Comparison of ENCODE assay signal across 8 cellular contexts in the genomic region with DNA sequence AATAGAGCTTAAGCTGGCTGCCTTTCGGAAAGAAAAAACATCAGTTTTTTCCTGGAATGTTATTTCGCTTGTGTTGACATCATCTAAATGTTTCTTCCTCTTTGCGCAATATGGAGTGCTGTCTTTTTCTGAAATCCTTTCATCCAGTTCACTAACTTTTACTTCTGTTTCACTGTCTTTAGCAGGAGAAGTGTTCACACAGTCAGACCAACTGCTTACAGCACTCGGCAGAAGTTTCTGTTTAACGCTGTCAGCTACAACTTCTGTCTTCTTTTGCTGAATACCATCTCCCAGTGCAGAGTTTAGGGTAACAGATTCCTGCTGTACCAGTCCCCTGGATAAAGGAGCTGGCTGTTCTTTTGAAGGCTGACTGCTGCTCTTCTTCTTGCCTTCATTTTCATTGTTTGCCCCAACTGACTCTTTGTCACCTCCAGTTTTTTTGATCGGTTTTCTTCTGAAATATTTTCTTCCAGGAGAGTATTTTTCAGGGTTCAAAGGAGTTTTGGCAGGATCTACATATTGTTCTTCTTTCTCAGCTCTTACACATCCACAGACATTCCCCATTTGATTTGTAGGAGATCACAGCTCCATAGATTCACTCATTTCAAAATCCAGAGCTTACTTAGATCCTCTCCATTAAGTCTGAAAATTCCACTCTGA. TPM values are rescaled to one million over a fixed set of nuclear protein-coding genes. Genes with fewer than 3 reads are reported as not detected.
DNase-seq lines count a peak whose midpoint lies in the region; ATAC-seq and TF ChIP-seq lines count a peak whose summit lies in the region.

No MANE protein-coding gene starts in this region.

- DNase-seq in AG10803 (ENCODE audit: low read depth) (peak; percentile 89), Panc1 (ENCODE audit: low read depth, low spot score) (no peak), fibroblast of gingiva (ENCODE audit: low read depth) (peak; percentile 88), osteocyte (ENCODE audit: extremely low spot score, unreplicated experiment) (no peak), HAP-1 (ENCODE audit: low spot score in 2 of 2) (no peak)
- no peak for DNase-seq in CD8-positive, alpha-beta T cell
- no peak for DNase-seq in effector CD8-positive, alpha-beta T cell (lab: John Stamatoyannopoulos, UW)

- H3K4me1 ChIP-seq in Panc1 (ENCODE audit: control insufficient read depth, insufficient read depth, low read length) (peaks cover 54% of the 10 kb centered on the region), HAP-1 (peaks cover 34% of the 10 kb centered on the region)
- H3K4me1 ChIP-seq in CD8-positive, alpha-beta T cell (ENCODE audit: insufficient read depth, low read length) = no peaks in the 10 kb centered on the region

- peak overlapping the region; percentile 59 for H3K4me3 ChIP-seq in AG10803 (ENCODE audit: low read length)
- H3K4me3 ChIP-seq in Panc1 (ENCODE audit: low read depth in 2 of 2, low read length in 2 of 2) = peak overlapping the region in 1 of 2 experiments; percentile 41; a peak in 2 of 4 replicates
- no peak overlapping the region for H3K4me3 ChIP-seq in CD8-positive, alpha-beta T cell (ENCODE audit: low read depth, low read length)
- H3K4me3 ChIP-seq in HAP-1 = no peak overlapping the region

- no peaks in the 10 kb centered on the region for H3K9me3 ChIP-seq in Panc1 (ENCODE audit: control insufficient read depth, insufficient read depth, low read depth, low read length)
- no peaks in the 10 kb centered on the region for H3K9me3 ChIP-seq in CD8-positive, alpha-beta T cell (ENCODE audit: low read length)
- H3K9me3 ChIP-seq in HAP-1 = no peaks in the 10 kb centered on the region

- TF ChIP-seq CTCF in AG10803 (conservative IDR thresholded peaks at IDR 0.05; ENCODE audit: low read length) (no peak), Panc1 (IDR thresholded peaks at IDR 0.05) (no peak), osteocyte (IDR thresholded peaks at IDR 0.05) (no peak)
- no peak for TF ChIP-seq CTCF in CD8-positive, alpha-beta T cell (IDR thresholded peaks at IDR 0.05)

- H3K27me3 ChIP-seq in Panc1 (ENCODE audit: control insufficient read depth, insufficient read depth, low read length) (no peaks in the 10 kb centered on the region), HAP-1 (ENCODE audit: low read depth) (no peaks in the 10 kb centered on the region)
- no peaks in the 10 kb centered on the region for H3K27me3 ChIP-seq in CD8-positive, alpha-beta T cell (ENCODE audit: insufficient read depth, low read length)

- peak overlapping the region; percentile 85 for H3K27ac Mint-ChIP-seq in osteocyte (ENCODE audit: unreplicated experiment)
- H3K27ac Mint-ChIP-seq in CD8-positive, alpha-beta T cell = no peak overlapping the region

- in situ Hi-C loops in Panc1 (cut with HindIII; ENCODE audit: low pct_unique_long_range_greater_than_20kb, low sequenced_read_pairs) = no loop called here
- in situ Hi-C loops in HAP-1 (cut with MboI; ENCODE audit: low sequenced_read_pairs) = no loop called here

- peak; percentile 64 for ATAC-seq in Panc1
- ATAC-seq in CD8-positive, alpha-beta T cell = no peak
- ATAC-seq in HG03097 (IDR thresholded peaks at IDR 0.05; ENCODE audit: low FRiP score, unreplicated experiment) = no peak

- H3K36me3 Mint-ChIP-seq in osteocyte (ENCODE audit: unreplicated experiment) = peaks cover 20% of the 10 kb centered on the region
- H3K36me3 Mint-ChIP-seq in CD8-positive, alpha-beta T cell = no peaks in the 10 kb centered on the region

- intact Hi-C loops in Panc1 (cut with micrococcal nuclease; ENCODE audit: unreplicated experiment) = no loop called here
- intact Hi-C loops in CD8-positive, alpha-beta T cell (cut with DNase I, micrococcal nuclease) = no loop called here

- CTCF ChIA-PET in Panc1 (lab: Charles Lee) = no interaction called here
- CTCF ChIA-PET in CD8-positive, alpha-beta T cell (lab: Charles Lee) = no interaction called here

- H3K4me3 Mint-ChIP-seq in osteocyte (ENCODE audit: unreplicated experiment) = peak overlapping the region; percentile 27
- H3K4me3 Mint-ChIP-seq in CD8-positive, alpha-beta T cell = no peak overlapping the region

- H3K27me3 Mint-ChIP-seq in osteocyte (ENCODE audit: unreplicated experiment) = no peaks in the 10 kb centered on the region
- H3K27me3 Mint-ChIP-seq in CD8-positive, alpha-beta T cell (ENCODE audit: low read depth) = no peaks in the 10 kb centered on the region

- peaks cover 50% of the 10 kb centered on the region for H3K4me1 Mint-ChIP-seq in osteocyte (ENCODE audit: unreplicated experiment)
- H3K4me1 Mint-ChIP-seq in CD8-positive, alpha-beta T cell (ENCODE audit: low read depth) = no peaks in the 10 kb centered on the region

- H3K36me3 ChIP-seq in Panc1 (ENCODE audit: control insufficient read depth, insufficient read depth, low read length) = no peaks in the 10 kb centered on the region
- no peaks in the 10 kb centered on the region for H3K36me3 ChIP-seq in CD8-positive, alpha-beta T cell (ENCODE audit: insufficient read depth, low read length)
- H3K36me3 ChIP-seq in HAP-1 (replicated peaks) = no peaks in the 10 kb centered on the region

- POLR2A ChIA-PET in Panc1 (lab: Charles Lee) = no interaction called here
- POLR2A ChIA-PET in CD8-positive, alpha-beta T cell (lab: Charles Lee) = no interaction called here

- no peaks in the 10 kb centered on the region for H3K9me3 Mint-ChIP-seq in osteocyte (ENCODE audit: unreplicated experiment)
- no peaks in the 10 kb centered on the region for H3K9me3 Mint-ChIP-seq in CD8-positive, alpha-beta T cell

- BruUV-seq in Panc1 (replicated peaks; lab: Mats Ljungman, UMichigan) = no TSS peak

- H3K27ac ChIP-seq in Panc1 (ENCODE audit: low read length) = peak overlapping the region; percentile 73
- H3K27ac ChIP-seq in CD8-positive, alpha-beta T cell (ENCODE audit: low read depth, low read length) = no peak overlapping the region

RNA-seq across cellular contexts. Expression of a gene that starts 50.0 kb away (rescaled TPM):
- total RNA-seq in Panc1 (2021; ENCODE audit: unreplicated experiment) (230 TPM), osteocyte (240 and 243 TPM in 2 replicates)
- polyA plus RNA-seq in Panc1 (2012; ENCODE audit: insufficient read length) = 130 TPM
- total RNA-seq in CD8-positive, alpha-beta T cell = under 1 TPM; 0.43 to 0.56 TPM

Comparison
In these comparisons a context has a peak if more than half of its experiments do, and no peak if none do; other contexts are left out.
1. DNase-seq: peak in AG10803 (single experiment) and fibroblast of gingiva (single experiment); none in Panc1 (single experiment), osteocyte (single experiment), CD8-positive, alpha-beta T cell (0 of 7), effector CD8-positive, alpha-beta T cell (single experiment) and HAP-1 (0 of 2).
2. RNA of a gene that starts 50.0 kb away (total RNA-seq): 240 to 243 TPM in osteocyte and 230 TPM in Panc1 (single experiment); 0.43 to 0.56 TPM in CD8-positive, alpha-beta T cell; every median in the first group is over 100 times any median in the second.